In the genomic region with DNA sequence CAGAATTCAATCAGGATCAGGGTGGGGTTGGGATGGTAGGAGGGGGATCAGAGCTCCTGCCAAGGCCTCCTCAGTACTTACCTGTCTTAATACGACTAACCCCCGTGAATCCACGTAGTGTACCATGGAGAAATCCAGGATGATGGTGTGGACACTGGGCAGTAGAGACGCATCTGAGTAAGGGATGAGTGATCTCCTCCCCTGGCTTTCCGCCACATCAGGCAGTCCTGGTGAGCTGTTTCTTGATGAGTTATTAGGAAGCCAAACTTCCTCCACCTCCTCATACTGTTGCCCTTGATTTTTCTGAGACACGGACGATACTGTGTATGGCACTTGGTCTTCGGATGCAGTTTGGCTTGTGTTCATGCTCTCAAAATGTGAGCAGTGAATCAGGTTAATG, we compare ENCODE assay signal across 31 cellular contexts. TPM values are rescaled to one million over a fixed set of nuclear protein-coding genes. Genes with fewer than 3 reads are reported as not detected.
DNase-seq lines count a peak whose midpoint lies in the region; ATAC-seq, FAIRE-seq and TF ChIP-seq lines count a peak whose summit lies in the region.
"Had no signal": no experiment of that assay in that cellular context is flagged by ENCODE, and none has a peak within 500 bp of the region (broad histone marks: within the 10 kb centered on the region; RNA-seq: fewer than 3 reads in every experiment).

No MANE protein-coding gene starts in this region.

- H3K4me1 ChIP-seq in effector memory CD4-positive, alpha-beta T cell (ENCODE audit: control insufficient read depth, insufficient read depth, low read length, poor library complexity, severe bottlenecking), result no peaks in the 10 kb centered on the region
- H3K4me1 ChIP-seq: adrenal gland, gastroesophageal sphincter had no signal

- no peaks in the 10 kb centered on the region for H3K9me3 Mint-ChIP-seq in effector memory CD8-positive, alpha-beta T cell
- H3K9me3 Mint-ChIP-seq: activated T-cell treated with anti-CD3 and anti-CD28 coated beads, Interleukin-2, amount 50 U/mL, for 72 hours; mesothelial cell of epicardium; naive thymus-derived CD4-positive, alpha-beta T cell; stimulated activated naive CD8-positive, alpha-beta T cell treated with anti-CD3 and anti-CD28 coated beads, Interleukin-15, Interleukin-2, amounts not matched to agents 100 ng/mL and 50 ng/mL, for 24 hours; WTC11 had no signal

- H3K4me3 Mint-ChIP-seq in effector memory CD8-positive, alpha-beta T cell, result no peak overlapping the region
- H3K4me3 Mint-ChIP-seq: activated CD8-positive, alpha-beta memory T cell treated with anti-CD3 and anti-CD28 coated beads, Interleukin-2, amount 10 ng/mL, durations not matched to agents 7 days and 5 days; activated T-cell treated with anti-CD3 and anti-CD28 coated beads, Interleukin-2, amount 50 U/mL, for 72 hours; mesothelial cell of epicardium; naive thymus-derived CD4-positive, alpha-beta T cell; stimulated activated naive CD8-positive, alpha-beta T cell treated with anti-CD3 and anti-CD28 coated beads, Interleukin-15, Interleukin-2, amounts not matched to agents 100 ng/mL and 50 ng/mL, for 24 hours; WTC11 had no signal

- ATAC-seq in omental fat pad (ENCODE audit: low FRiP score), result peak; percentile 44
- no peak for ATAC-seq in effector memory CD8-positive, alpha-beta T cell (replicated peaks)
- ATAC-seq: activated CD8-positive, alpha-beta memory T cell treated with anti-CD3 and anti-CD28 coated beads, Interleukin-2, amount 10 ng/mL, durations not matched to agents 7 days and 5 days; activated T-cell treated with anti-CD3 and anti-CD28 coated beads, Interleukin-2, amount 50 U/mL, for 72 hours; esophagus mucosa; gastroesophageal sphincter; HepG2; naive thymus-derived CD4-positive, alpha-beta T cell; WTC11 had no signal

- H3K4me1 Mint-ChIP-seq in effector memory CD8-positive, alpha-beta T cell (ENCODE audit: low read depth in 2 of 2), result no peaks in the 10 kb centered on the region

- H3K4me3 ChIP-seq in bronchial epithelial cell (ENCODE audit: low read depth, low read length), result no peak overlapping the region
- H3K4me3 ChIP-seq in effector memory CD4-positive, alpha-beta T cell (ENCODE audit: insufficient read depth, low read depth, low read length, poor library complexity, severe bottlenecking), result no peak overlapping the region
- H3K4me3 ChIP-seq: adrenal gland, BLaER1, gastroesophageal sphincter, PC-9, thoracic aorta had no signal

- TF ChIP-seq CTCF in bronchial epithelial cell (IDR thresholded peaks at IDR 0.05; ENCODE audit: insufficient read depth, low read length, severe bottlenecking) (no peak), omental fat pad (IDR thresholded peaks at IDR 0.05) (no peak)

- no peaks in the 10 kb centered on the region for H3K36me3 ChIP-seq in bronchial epithelial cell (ENCODE audit: control insufficient read depth, insufficient read depth, low read length)
- no peaks in the 10 kb centered on the region for H3K36me3 ChIP-seq in effector memory CD4-positive, alpha-beta T cell (ENCODE audit: control insufficient read depth, insufficient read depth, low read length)
- H3K36me3 ChIP-seq: adrenal gland, BLaER1, gastroesophageal sphincter, thoracic aorta had no signal

- H3K27me3 ChIP-seq in bronchial epithelial cell (ENCODE audit: control insufficient read depth, insufficient read depth, low read length), result peaks cover 2% of the 10 kb centered on the region
- H3K27me3 ChIP-seq in effector memory CD4-positive, alpha-beta T cell (replicated peaks; ENCODE audit: control insufficient read depth, insufficient read depth, low read length, poor library complexity, severe bottlenecking), result no peaks in the 10 kb centered on the region
- H3K27me3 ChIP-seq: adrenal gland, BLaER1 had no signal

- H3K9me3 ChIP-seq in effector memory CD4-positive, alpha-beta T cell (ENCODE audit: control insufficient read depth, low read length), result no peaks in the 10 kb centered on the region
- H3K9me3 ChIP-seq: adrenal gland, BLaER1, gastroesophageal sphincter, thoracic aorta had no signal

- no peak overlapping the region for H3K27ac Mint-ChIP-seq in effector memory CD8-positive, alpha-beta T cell
- H3K27ac Mint-ChIP-seq: activated CD8-positive, alpha-beta memory T cell treated with anti-CD3 and anti-CD28 coated beads, Interleukin-2, amount 10 ng/mL, durations not matched to agents 7 days and 5 days; activated T-cell treated with anti-CD3 and anti-CD28 coated beads, Interleukin-2, amount 50 U/mL, for 72 hours; mesothelial cell of epicardium; naive thymus-derived CD4-positive, alpha-beta T cell; stimulated activated naive CD8-positive, alpha-beta T cell treated with anti-CD3 and anti-CD28 coated beads, Interleukin-15, Interleukin-2, amounts not matched to agents 100 ng/mL and 50 ng/mL, for 24 hours; WTC11 had no signal

- FAIRE-seq in bronchial epithelial cell (lab: Jason Lieb, UNC), result no peak
- FAIRE-seq: HepG2 had no signal

- DNase-seq in ELR (ENCODE audit: low read depth) (peak; percentile 89), NCI-H226 (peak; percentile 52), bronchial epithelial cell (ENCODE audit: low read depth) (peak; percentile 79), omental fat pad (ENCODE audit: low spot score) (no peak), glomerular visceral epithelial cell (ENCODE audit: extremely low spot score) (no peak)
- DNase-seq in effector memory CD4-positive, alpha-beta T cell, result no peak
- DNase-seq in effector memory CD8-positive, alpha-beta T cell, result no peak
- DNase-seq: ACHN; activated CD8-positive, alpha-beta memory T cell treated with anti-CD3 and anti-CD28 coated beads, Interleukin-2, amount 10 ng/mL, durations not matched to agents 7 days and 5 days; activated naive CD4-positive, alpha-beta T cell treated with Interleukin-2 at 50 U/mL for 16 hours; activated T-cell treated with anti-CD3 and anti-CD28 coated beads, Interleukin-2, amount 50 U/mL, for 72 hours; adrenal gland; effector CD4-positive, alpha-beta T cell; GOT3; islet precursor cell; naive thymus-derived CD4-positive, alpha-beta T cell; NCI-H1092 treated with DMSO at 0.1 percent for 48 hours; NCI-H187 treated with DMSO at 0.1 percent for 48 hours; NCI-H2171 treated with DMSO at 0.1 percent for 48 hours; NCI-H524; occipital lobe; PC-9; T1000 had no signal

- H3K36me3 Mint-ChIP-seq in effector memory CD8-positive, alpha-beta T cell (ENCODE audit: insufficient read depth), result no peaks in the 10 kb centered on the region
- H3K36me3 Mint-ChIP-seq: activated CD8-positive, alpha-beta memory T cell treated with anti-CD3 and anti-CD28 coated beads, Interleukin-2, amount 10 ng/mL, durations not matched to agents 7 days and 5 days; mesothelial cell of epicardium; naive thymus-derived CD4-positive, alpha-beta T cell; WTC11 had no signal

- no peak overlapping the region for H3K27ac ChIP-seq in effector memory CD4-positive, alpha-beta T cell (ENCODE audit: insufficient read depth, low read length, poor library complexity, severe bottlenecking)
- H3K27ac ChIP-seq: adrenal gland, BLaER1, gastroesophageal sphincter, PC-9, thoracic aorta had no signal

- H3K27me3 Mint-ChIP-seq in effector memory CD8-positive, alpha-beta T cell, result peaks cover 20 to 37% of the 10 kb centered on the region in 2 donors

RNA-seq across cellular contexts. Expression of gene SRPK1, which starts 34.2 kb away (rescaled TPM):
- total RNA-seq in bronchial epithelial cell (56.3 and 90.6 TPM in 2 replicates), omental fat pad (10 to 100 TPM; 31.1 to 66.4 (median 48.6) TPM)

Comparison
In these comparisons a context has a peak if more than half of its experiments do, and no peak if none do; other contexts are left out.
1. DNase-seq: peak in ELR (single experiment), NCI-H226 (single experiment) and bronchial epithelial cell (single experiment); none in omental fat pad (single experiment), glomerular visceral epithelial cell (single experiment), effector memory CD4-positive, alpha-beta T cell (0 of 3) and effector memory CD8-positive, alpha-beta T cell (0 of 3).